ENCODE assay signal across 1 cellular context in genomic region chr1:236604218-236605029, GRCh38.
TF ChIP-seq lines count a peak whose summit lies in the region.

TSS of gene HEATR1 (minus strand) at chr1:236604516. CDS start at chr1:236604095, 421 bp downstream.

TF ChIP-seq in K562, 482 proteins besides CTCF, POLR2A, EP300 and RAD21 (continued from another document and continues in another):
- TF ChIP-seq ZBTB40 (IDR thresholded peaks at IDR 0.05) = peak; percentile 94
- no peak for TF ChIP-seq ZBTB40 (CRISPR knock-in tag; IDR thresholded peaks at IDR 0.05)
- no peak for TF ChIP-seq RREB1 (CRISPR knock-in tag; IDR thresholded peaks at IDR 0.05)
- TF ChIP-seq HNRNPH1 (optimal IDR thresholded peaks at IDR 0.05; ENCODE audit: low read depth, low read length) = no peak
- TF ChIP-seq ATF7 (IDR thresholded peaks at IDR 0.05) = peak; percentile 87
- TF ChIP-seq, protein P1, sequence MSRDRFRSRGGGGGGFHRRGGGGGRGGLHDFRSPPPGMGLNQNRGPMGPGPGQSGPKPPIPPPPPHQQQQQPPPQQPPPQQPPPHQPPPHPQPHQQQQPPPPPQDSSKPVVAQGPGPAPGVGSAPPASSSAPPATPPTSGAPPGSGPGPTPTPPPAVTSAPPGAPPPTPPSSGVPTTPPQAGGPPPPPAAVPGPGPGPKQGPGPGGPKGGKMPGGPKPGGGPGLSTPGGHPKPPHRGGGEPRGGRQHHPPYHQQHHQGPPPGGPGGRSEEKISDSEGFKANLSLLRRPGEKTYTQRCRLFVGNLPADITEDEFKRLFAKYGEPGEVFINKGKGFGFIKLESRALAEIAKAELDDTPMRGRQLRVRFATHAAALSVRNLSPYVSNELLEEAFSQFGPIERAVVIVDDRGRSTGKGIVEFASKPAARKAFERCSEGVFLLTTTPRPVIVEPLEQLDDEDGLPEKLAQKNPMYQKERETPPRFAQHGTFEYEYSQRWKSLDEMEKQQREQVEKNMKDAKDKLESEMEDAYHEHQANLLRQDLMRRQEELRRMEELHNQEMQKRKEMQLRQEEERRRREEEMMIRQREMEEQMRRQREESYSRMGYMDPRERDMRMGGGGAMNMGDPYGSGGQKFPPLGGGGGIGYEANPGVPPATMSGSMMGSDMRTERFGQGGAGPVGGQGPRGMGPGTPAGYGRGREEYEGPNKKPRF (IDR thresholded peaks at IDR 0.05; ENCODE audit: low read depth, low read length) = no peak
- TF ChIP-seq WHSC1 (IDR thresholded peaks at IDR 0.05; ENCODE audit: low read length) = no peak
- no peak for TF ChIP-seq SAFB (IDR thresholded peaks at IDR 0.05; ENCODE audit: borderline replicate concordance, low read depth, low read length)
- TF ChIP-seq ZFX (CRISPR knock-in tag; IDR thresholded peaks at IDR 0.05) = peak; percentile 68
- no peak for TF ChIP-seq MCM2 (IDR thresholded peaks at IDR 0.05; ENCODE audit: low read depth)
- no peak for TF ChIP-seq OTX1 (CRISPR knock-in tag; IDR thresholded peaks at IDR 0.05)
- no peak; the same call in 1 of the 2 replicates for TF ChIP-seq GATAD2B (IDR thresholded peaks at IDR 0.05; ENCODE audit: borderline replicate concordance)
- peak; percentile 87 for TF ChIP-seq SMAD4 (CRISPR knock-in tag; conservative IDR thresholded peaks at IDR 0.05)
- TF ChIP-seq GTF2E2 (tag; IDR thresholded peaks at IDR 0.05) = no peak
- no peak for TF ChIP-seq PRMT5 (CRISPR knock-in tag; IDR thresholded peaks at IDR 0.05)
- no peak for TF ChIP-seq ZNF507 (tag; conservative IDR thresholded peaks at IDR 0.05)
- TF ChIP-seq ZSCAN32 (CRISPR knock-in tag; IDR thresholded peaks at IDR 0.05) = no peak
- TF ChIP-seq SMARCB1 (IDR thresholded peaks at IDR 0.05; ENCODE audit: insufficient read length, low read depth) = no peak
- TF ChIP-seq MAFF (IDR thresholded peaks at IDR 0.05; ENCODE audit: low read length) = no peak
- TF ChIP-seq BACH1 (tag; IDR thresholded peaks at IDR 0.05) = no peak
- TF ChIP-seq STAG1 (CRISPR knock-in tag; IDR thresholded peaks at IDR 0.05; ENCODE audit: borderline replicate concordance) = no peak; the same call in 1 of the 2 replicates
- TF ChIP-seq RUNX1 (IDR thresholded peaks at IDR 0.05; ENCODE audit: low read depth) = no peak
- no peak for TF ChIP-seq ZNF764 (CRISPR knock-in tag; IDR thresholded peaks at IDR 0.05; ENCODE audit: low read depth)
- TF ChIP-seq HNRNPL (IDR thresholded peaks at IDR 0.05; ENCODE audit: low read depth, low read length) = no peak
- TF ChIP-seq NFATC3 (IDR thresholded peaks at IDR 0.05) = no peak
- peak; percentile 83; the same call in 1 of the 2 replicates for TF ChIP-seq ZHX1 (conservative IDR thresholded peaks at IDR 0.05; ENCODE audit: low read length)
- TF ChIP-seq DDX20 (tag; IDR thresholded peaks at IDR 0.05; ENCODE audit: low read depth) = no peak
- peak; percentile 83 for TF ChIP-seq PML (IDR thresholded peaks at IDR 0.05; ENCODE audit: low read length)
- TF ChIP-seq POLR2AphosphoS5 (IDR thresholded peaks at IDR 0.05; ENCODE audit: control insufficient read depth, insufficient read depth, low read depth, low read length) = peak; percentile 85
- TF ChIP-seq TAF15 (IDR thresholded peaks at IDR 0.05; ENCODE audit: low read depth, low read length) = no peak
- TF ChIP-seq CHD1 (IDR thresholded peaks at IDR 0.05; ENCODE audit: low read length) = no peak
- TF ChIP-seq, protein P2, sequence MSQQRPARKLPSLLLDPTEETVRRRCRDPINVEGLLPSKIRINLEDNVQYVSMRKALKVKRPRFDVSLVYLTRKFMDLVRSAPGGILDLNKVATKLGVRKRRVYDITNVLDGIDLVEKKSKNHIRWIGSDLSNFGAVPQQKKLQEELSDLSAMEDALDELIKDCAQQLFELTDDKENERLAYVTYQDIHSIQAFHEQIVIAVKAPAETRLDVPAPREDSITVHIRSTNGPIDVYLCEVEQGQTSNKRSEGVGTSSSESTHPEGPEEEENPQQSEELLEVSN (IDR thresholded peaks at IDR 0.05; ENCODE audit: borderline replicate concordance in 1 of 2, extremely low read depth in 1 of 2, insufficient read depth in 1 of 2, insufficient read length in 1 of 2, low read depth in 1 of 2, low read length in 1 of 2, poor library complexity in 1 of 2, severe bottlenecking in 1 of 2) = peak; percentile 67 to 78
- no peak for TF ChIP-seq HNRNPUL1 (IDR thresholded peaks at IDR 0.05; ENCODE audit: low read length)
- TF ChIP-seq SAFB2 (IDR thresholded peaks at IDR 0.05; ENCODE audit: borderline replicate concordance, low read depth, low read length, severe bottlenecking) = no peak
- peak; percentile 91 for TF ChIP-seq SUPT5H (IDR thresholded peaks at IDR 0.05)
- TF ChIP-seq ERF (CRISPR knock-in tag; IDR thresholded peaks at IDR 0.05) = peak; percentile 57; the same call in 1 of the 2 replicates
- peak; percentile 90 to 91 for TF ChIP-seq FOXK2 (conservative IDR thresholded peaks at IDR 0.05 in 1 of 2, IDR thresholded peaks at IDR 0.05 in 1 of 2; ENCODE audit: low read depth in 2 of 2)
- no peak for TF ChIP-seq POLR2AphosphoS2 (IDR thresholded peaks at IDR 0.05; ENCODE audit: low read length)
- TF ChIP-seq POLR2G (IDR thresholded peaks at IDR 0.05; ENCODE audit: low read depth, low read length) = peak; percentile 92
